In the genomic region with DNA sequence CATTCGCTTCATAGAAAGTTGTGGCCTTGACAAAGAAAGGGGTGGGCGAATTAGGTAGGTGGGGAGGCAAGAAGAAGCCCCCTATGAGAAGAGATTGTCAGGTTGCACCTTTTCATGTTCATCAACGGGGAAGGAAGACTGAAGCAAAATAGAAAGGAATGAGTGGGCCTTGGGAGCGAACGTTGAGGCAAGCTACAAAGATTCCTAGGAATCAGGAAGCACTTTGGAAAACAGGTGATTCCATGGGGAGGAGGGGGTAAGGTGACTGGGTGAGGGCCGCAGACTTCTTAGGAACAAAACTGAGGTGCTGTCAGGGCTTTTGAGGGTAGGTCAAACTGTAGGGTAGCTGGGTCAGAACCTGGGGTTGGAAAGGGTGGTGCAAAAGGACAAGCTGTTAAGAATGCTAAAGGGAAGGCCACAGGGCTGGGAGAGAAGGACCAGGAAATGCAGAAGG, we compare ENCODE assay signal across 1 cellular context.
TF ChIP-seq lines count a peak whose summit lies in the region.

No MANE protein-coding gene starts in this region.

TF ChIP-seq in IMR-90, 13 proteins besides CTCF, POLR2A, EP300 and RAD21:
- TF ChIP-seq RFX5 (IDR thresholded peaks at IDR 0.05; ENCODE audit: low read depth, low read length) (no peak), MAZ (IDR thresholded peaks at IDR 0.05; ENCODE audit: borderline replicate concordance, low read depth, low read length) (no peak), MAFK (IDR thresholded peaks at IDR 0.05; ENCODE audit: low read depth, low read length) (no peak), FOS (IDR thresholded peaks at IDR 0.05; ENCODE audit: low read depth, low read length) (no peak), CEBPB (IDR thresholded peaks at IDR 0.05; ENCODE audit: low read depth, low read length) (no peak)
- TF ChIP-seq, protein P1, sequence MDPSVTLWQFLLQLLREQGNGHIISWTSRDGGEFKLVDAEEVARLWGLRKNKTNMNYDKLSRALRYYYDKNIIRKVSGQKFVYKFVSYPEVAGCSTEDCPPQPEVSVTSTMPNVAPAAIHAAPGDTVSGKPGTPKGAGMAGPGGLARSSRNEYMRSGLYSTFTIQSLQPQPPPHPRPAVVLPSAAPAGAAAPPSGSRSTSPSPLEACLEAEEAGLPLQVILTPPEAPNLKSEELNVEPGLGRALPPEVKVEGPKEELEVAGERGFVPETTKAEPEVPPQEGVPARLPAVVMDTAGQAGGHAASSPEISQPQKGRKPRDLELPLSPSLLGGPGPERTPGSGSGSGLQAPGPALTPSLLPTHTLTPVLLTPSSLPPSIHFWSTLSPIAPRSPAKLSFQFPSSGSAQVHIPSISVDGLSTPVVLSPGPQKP (IDR thresholded peaks at IDR 0.05; ENCODE audit: borderline replicate concordance, low read depth, low read length), result no peak
